ENCODE assay signal across 8 cellular contexts in genomic region chr3:129592362-129593150, GRCh38. TPM values are rescaled to one million over a fixed set of nuclear protein-coding genes. Genes with fewer than 3 reads are reported as not detected.
DNase-seq lines count a peak whose midpoint lies in the region; ATAC-seq and TF ChIP-seq lines count a peak whose summit lies in the region.

No MANE protein-coding gene starts in this region.

- intact Hi-C loops in OCI-LY7 (cut with micrococcal nuclease; ENCODE audit: unreplicated experiment): no loop called here

- POLR2A ChIA-PET in OCI-LY7 (lab: Charles Lee): interaction anchor here (0.6 to 1.4 kb wide), 2 partner anchors 67 to 1866 kb away, joined by 3 to 4 read pairs; no protein-coding TSS in a partner anchor
- POLR2A ChIA-PET in T-cell (lab: Charles Lee): no interaction called here

- peak overlapping the region; percentile 44; the same call in 1 of the 2 replicates for H3K4me2 ChIP-seq in OCI-LY7 (ENCODE audit: low read length)

- no peaks in the 10 kb centered on the region for H3K36me3 ChIP-seq in OCI-LY7 (ENCODE audit: insufficient read depth, low read length)

- no peak overlapping the region for H3K4me3 ChIP-seq in OCI-LY7 (ENCODE audit: low read depth, low read length, poor library complexity, severe bottlenecking)

- CTCF ChIA-PET in OCI-LY7 (lab: Charles Lee; ENCODE audit: unreplicated experiment): no interaction called here
- CTCF ChIA-PET in T-cell (lab: Charles Lee): interaction anchor here in 1 of 2 donors (0.7 kb wide), 1 partner anchor 319 kb away, joined by 3 read pairs; no protein-coding TSS in a partner anchor

- H3K27me3 Mint-ChIP-seq in glutamatergic neuron (ENCODE audit: unreplicated experiment): peaks cover 4% of the 10 kb centered on the region
- H3K27me3 Mint-ChIP-seq in T-cell: no peaks in the 10 kb centered on the region

- peak overlapping the region; percentile 2; the same call in 1 of the 2 replicates for H2AFZ ChIP-seq in OCI-LY7 (ENCODE audit: low read length)

- no peaks in the 10 kb centered on the region for H3K9me3 ChIP-seq in OCI-LY7 (ENCODE audit: low read length)

- H3K4me1 Mint-ChIP-seq in glutamatergic neuron (ENCODE audit: low read depth, unreplicated experiment) (peaks cover 33% of the 10 kb centered on the region), T-cell (peaks cover 22 to 42% (median 28%) of the 10 kb centered on the region in 3 donors)

- no peak for ATAC-seq in GM18868 (IDR thresholded peaks at IDR 0.05; ENCODE audit: unreplicated experiment)
- ATAC-seq in HG03095 (IDR thresholded peaks at IDR 0.05; ENCODE audit: unreplicated experiment): no peak
- ATAC-seq in T-cell (replicated peaks in 1 of 4): no peak

- H3K27ac ChIP-seq in OCI-LY7 (ENCODE audit: low read depth, low read length, poor library complexity, severe bottlenecking): no peak overlapping the region

- no peaks in the 10 kb centered on the region for H3K79me2 ChIP-seq in OCI-LY7 (ENCODE audit: insufficient read depth, low read depth, low read length)

- BruUV-seq in OCI-LY7 (replicated peaks; lab: Mats Ljungman, UMichigan): no TSS peak

- no peaks in the 10 kb centered on the region for H4K20me1 ChIP-seq in OCI-LY7 (ENCODE audit: insufficient read depth, low read length)

- H3K36me3 Mint-ChIP-seq in glutamatergic neuron (ENCODE audit: unreplicated experiment) (no peaks in the 10 kb centered on the region), T-cell (no peaks in the 10 kb centered on the region)

- H3K27ac Mint-ChIP-seq in glutamatergic neuron (ENCODE audit: unreplicated experiment) (peak overlapping the region; percentile 81), T-cell (no peak overlapping the region)

- TF ChIP-seq CTCF in OCI-LY7 (conservative IDR thresholded peaks at IDR 0.05; ENCODE audit: low read length) (no peak), glutamatergic neuron (IDR thresholded peaks at IDR 0.05; ENCODE audit: partially characterized antibody, unreplicated experiment) (no peak)

- H3K4me1 ChIP-seq in OCI-LY7 (ENCODE audit: insufficient read depth, low read length, poor library complexity, severe bottlenecking): peaks cover 29% of the 10 kb centered on the region

- H3K9me2 ChIP-seq in OCI-LY7 (ENCODE audit: insufficient read depth, low read length): no peaks in the 10 kb centered on the region

- DNase-seq in C1 segment of cervical spinal cord (lab: John Stamatoyannopoulos, UW) (peak in 10 of 14 donors; percentile 17 to 82 (median 59)), OCI-LY7 (ENCODE audit: low spot score) (no peak), glutamatergic neuron (peak; percentile 64), nucleus accumbens (lab: John Stamatoyannopoulos, UW) (peak in 32 of 56 donors; percentile 7 to 64 (median 32)), NCI-H2196 treated with DMSO at 0.1 percent for 48 hours (lab: John Stamatoyannopoulos, UW; ENCODE audit: unreplicated experiment) (no peak), T-cell (no peak)

- H3K9me3 Mint-ChIP-seq in glutamatergic neuron (ENCODE audit: unreplicated experiment): peaks cover 3% of the 10 kb centered on the region
- no peaks in the 10 kb centered on the region for H3K9me3 Mint-ChIP-seq in T-cell

- H3K4me3 Mint-ChIP-seq in glutamatergic neuron (ENCODE audit: unreplicated experiment): peak overlapping the region; percentile 23
- H3K4me3 Mint-ChIP-seq in T-cell: peak overlapping the region in 1 of 3 donors; percentile 91

RNA-seq across cellular contexts. Expression of gene PLXND1, which starts 13.9 kb away (rescaled TPM):
- 6.0 and 6.8 TPM in 2 replicates for total RNA-seq in OCI-LY7 (2014; rRNA removed; shearing (Covaris generic))
- total RNA-seq in OCI-LY7 (2022): 4.7 and 5.3 TPM in 2 replicates
- 72.2 TPM for total RNA-seq in glutamatergic neuron (ENCODE audit: unreplicated experiment)
- 10 to 100 TPM; 13.6 to 53.3 (median 44.9) TPM for total RNA-seq in T-cell

RNA-seq across cellular contexts. Expression of gene H1-8, which starts 49.6 kb away (rescaled TPM):
- not detected in 2 replicates for total RNA-seq in OCI-LY7 (2014; rRNA removed; shearing (Covaris generic))
- not detected in 2 replicates for total RNA-seq in OCI-LY7 (2022)
- total RNA-seq in glutamatergic neuron (ENCODE audit: unreplicated experiment): not detected
- not detected for total RNA-seq in T-cell

Comparison
In these comparisons a context has a peak if more than half of its experiments do, and no peak if none do; other contexts are left out.
1. DNase-seq: peak in C1 segment of cervical spinal cord (10 of 14), glutamatergic neuron (single experiment) and nucleus accumbens (32 of 56); none in OCI-LY7 (single experiment), NCI-H2196 treated with DMSO at 0.1 percent for 48 hours (single experiment) and T-cell (0 of 34).